Comparison of ENCODE assay signal across 1 cellular context in the genomic region with DNA sequence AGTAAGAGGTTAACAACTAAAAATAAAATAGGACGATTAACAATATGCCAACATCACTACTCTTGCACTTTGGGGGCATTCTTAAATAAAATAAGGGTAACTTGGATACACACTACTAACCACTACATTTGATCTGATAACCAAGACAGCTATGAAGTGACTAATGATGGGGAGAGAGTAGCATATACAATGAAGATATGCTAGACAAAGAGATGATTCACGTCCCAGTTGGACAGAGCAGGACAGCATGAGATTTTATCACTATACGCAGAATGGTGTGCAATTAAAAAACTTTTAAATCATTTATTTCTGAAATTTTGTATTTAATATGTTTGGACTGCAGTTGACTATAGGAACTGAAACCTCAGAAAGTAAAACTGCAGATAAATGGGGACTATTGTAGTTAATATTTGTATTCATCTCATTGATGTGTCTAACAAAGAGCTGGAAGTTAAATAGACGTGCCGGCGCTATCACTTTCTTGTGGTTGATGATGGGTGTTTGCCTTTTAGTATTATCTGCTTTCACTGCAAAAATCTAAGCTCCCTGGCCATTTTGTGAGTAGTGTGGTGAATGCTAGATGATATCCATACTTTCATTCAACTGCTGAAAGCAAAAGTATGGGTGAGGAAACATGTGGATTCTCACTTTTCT.
TF ChIP-seq lines count a peak whose summit lies in the region.

No MANE protein-coding gene starts in this region.

TF ChIP-seq in HepG2, 621 proteins besides CTCF, POLR2A, EP300 and RAD21:
- TF ChIP-seq ZEB1 (IDR thresholded peaks at IDR 0.05; ENCODE audit: insufficient replicate concordance, low read depth) (no peak), CBX5 (CRISPR knock-in tag; IDR thresholded peaks at IDR 0.05; ENCODE audit: borderline replicate concordance) (no peak), TMF1 (CRISPR knock-in tag; IDR thresholded peaks at IDR 0.05; ENCODE audit: low read depth) (no peak), STAT5B (CRISPR knock-in tag; IDR thresholded peaks at IDR 0.05) (no peak), KLF6 (CRISPR knock-in tag; IDR thresholded peaks at IDR 0.05) (no peak), TBX2 (CRISPR knock-in tag; IDR thresholded peaks at IDR 0.05; ENCODE audit: borderline replicate concordance) (no peak), U2AF1 (optimal IDR thresholded peaks at IDR 0.05; ENCODE audit: low read depth, low read length) (no peak), ZNF446 (CRISPR knock-in tag; IDR thresholded peaks at IDR 0.05) (no peak), SMARCC2 (IDR thresholded peaks at IDR 0.05) (no peak), ZNF780A (CRISPR knock-in tag; IDR thresholded peaks at IDR 0.05) (no peak), ONECUT2 (CRISPR knock-in tag; IDR thresholded peaks at IDR 0.05) (no peak)
- TF ChIP-seq, protein P1, sequence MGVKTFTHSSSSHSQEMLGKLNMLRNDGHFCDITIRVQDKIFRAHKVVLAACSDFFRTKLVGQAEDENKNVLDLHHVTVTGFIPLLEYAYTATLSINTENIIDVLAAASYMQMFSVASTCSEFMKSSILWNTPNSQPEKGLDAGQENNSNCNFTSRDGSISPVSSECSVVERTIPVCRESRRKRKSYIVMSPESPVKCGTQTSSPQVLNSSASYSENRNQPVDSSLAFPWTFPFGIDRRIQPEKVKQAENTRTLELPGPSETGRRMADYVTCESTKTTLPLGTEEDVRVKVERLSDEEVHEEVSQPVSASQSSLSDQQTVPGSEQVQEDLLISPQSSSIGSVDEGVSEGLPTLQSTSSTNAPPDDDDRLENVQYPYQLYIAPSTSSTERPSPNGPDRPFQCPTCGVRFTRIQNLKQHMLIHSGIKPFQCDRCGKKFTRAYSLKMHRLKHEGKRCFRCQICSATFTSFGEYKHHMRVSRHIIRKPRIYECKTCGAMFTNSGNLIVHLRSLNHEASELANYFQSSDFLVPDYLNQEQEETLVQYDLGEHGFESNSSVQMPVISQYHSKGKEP (CRISPR knock-in tag; IDR thresholded peaks at IDR 0.05), result no peak
- TF ChIP-seq, protein P2, sequence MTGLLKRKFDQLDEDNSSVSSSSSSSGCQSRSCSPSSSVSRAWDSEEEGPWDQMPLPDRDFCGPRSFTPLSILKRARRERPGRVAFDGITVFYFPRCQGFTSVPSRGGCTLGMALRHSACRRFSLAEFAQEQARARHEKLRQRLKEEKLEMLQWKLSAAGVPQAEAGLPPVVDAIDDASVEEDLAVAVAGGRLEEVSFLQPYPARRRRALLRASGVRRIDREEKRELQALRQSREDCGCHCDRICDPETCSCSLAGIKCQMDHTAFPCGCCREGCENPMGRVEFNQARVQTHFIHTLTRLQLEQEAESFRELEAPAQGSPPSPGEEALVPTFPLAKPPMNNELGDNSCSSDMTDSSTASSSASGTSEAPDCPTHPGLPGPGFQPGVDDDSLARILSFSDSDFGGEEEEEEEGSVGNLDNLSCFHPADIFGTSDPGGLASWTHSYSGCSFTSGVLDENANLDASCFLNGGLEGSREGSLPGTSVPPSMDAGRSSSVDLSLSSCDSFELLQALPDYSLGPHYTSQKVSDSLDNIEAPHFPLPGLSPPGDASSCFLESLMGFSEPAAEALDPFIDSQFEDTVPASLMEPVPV (CRISPR knock-in tag; IDR thresholded peaks at IDR 0.05), result no peak
- TF ChIP-seq, protein P3, sequence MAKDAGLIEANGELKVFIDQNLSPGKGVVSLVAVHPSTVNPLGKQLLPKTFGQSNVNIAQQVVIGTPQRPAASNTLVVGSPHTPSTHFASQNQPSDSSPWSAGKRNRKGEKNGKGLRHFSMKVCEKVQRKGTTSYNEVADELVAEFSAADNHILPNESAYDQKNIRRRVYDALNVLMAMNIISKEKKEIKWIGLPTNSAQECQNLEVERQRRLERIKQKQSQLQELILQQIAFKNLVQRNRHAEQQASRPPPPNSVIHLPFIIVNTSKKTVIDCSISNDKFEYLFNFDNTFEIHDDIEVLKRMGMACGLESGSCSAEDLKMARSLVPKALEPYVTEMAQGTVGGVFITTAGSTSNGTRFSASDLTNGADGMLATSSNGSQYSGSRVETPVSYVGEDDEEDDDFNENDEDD (CRISPR knock-in tag; IDR thresholded peaks at IDR 0.05; ENCODE audit: borderline replicate concordance), result no peak
- TF ChIP-seq, protein P4, sequence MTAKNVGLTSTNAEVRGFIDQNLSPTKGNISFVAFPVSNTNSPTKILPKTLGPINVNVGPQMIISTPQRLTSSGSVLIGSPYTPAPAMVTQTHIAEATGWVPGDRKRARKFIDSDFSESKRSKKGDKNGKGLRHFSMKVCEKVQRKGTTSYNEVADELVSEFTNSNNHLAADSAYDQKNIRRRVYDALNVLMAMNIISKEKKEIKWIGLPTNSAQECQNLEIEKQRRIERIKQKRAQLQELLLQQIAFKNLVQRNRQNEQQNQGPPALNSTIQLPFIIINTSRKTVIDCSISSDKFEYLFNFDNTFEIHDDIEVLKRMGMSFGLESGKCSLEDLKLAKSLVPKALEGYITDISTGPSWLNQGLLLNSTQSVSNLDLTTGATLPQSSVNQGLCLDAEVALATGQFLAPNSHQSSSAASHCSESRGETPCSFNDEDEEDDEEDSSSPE (CRISPR knock-in tag; IDR thresholded peaks at IDR 0.05), result no peak
- TF ChIP-seq, protein P5, sequence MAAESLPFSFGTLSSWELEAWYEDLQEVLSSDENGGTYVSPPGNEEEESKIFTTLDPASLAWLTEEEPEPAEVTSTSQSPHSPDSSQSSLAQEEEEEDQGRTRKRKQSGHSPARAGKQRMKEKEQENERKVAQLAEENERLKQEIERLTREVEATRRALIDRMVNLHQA (CRISPR knock-in tag; IDR thresholded peaks at IDR 0.05), result no peak
- TF ChIP-seq, protein P6, sequence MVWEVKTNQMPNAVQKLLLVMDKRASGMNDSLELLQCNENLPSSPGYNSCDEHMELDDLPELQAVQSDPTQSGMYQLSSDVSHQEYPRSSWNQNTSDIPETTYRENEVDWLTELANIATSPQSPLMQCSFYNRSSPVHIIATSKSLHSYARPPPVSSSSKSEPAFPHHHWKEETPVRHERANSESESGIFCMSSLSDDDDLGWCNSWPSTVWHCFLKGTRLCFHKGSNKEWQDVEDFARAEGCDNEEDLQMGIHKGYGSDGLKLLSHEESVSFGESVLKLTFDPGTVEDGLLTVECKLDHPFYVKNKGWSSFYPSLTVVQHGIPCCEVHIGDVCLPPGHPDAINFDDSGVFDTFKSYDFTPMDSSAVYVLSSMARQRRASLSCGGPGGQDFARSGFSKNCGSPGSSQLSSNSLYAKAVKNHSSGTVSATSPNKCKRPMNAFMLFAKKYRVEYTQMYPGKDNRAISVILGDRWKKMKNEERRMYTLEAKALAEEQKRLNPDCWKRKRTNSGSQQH (CRISPR knock-in tag; IDR thresholded peaks at IDR 0.05; ENCODE audit: low read depth), result no peak
- TF ChIP-seq, protein P7, sequence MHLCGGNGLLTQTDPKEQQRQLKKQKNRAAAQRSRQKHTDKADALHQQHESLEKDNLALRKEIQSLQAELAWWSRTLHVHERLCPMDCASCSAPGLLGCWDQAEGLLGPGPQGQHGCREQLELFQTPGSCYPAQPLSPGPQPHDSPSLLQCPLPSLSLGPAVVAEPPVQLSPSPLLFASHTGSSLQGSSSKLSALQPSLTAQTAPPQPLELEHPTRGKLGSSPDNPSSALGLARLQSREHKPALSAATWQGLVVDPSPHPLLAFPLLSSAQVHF (CRISPR knock-in tag; IDR thresholded peaks at IDR 0.05), result no peak
